In genomic region chr6:169256518-169256917, GRCh38 we compare ENCODE assay signal across 39 cellular contexts. TPM values are rescaled to one million over a fixed set of nuclear protein-coding genes. Genes with fewer than 3 reads are reported as not detected.
"Had no signal": no experiment of that assay in that cellular context is flagged by ENCODE, and none has a peak within 500 bp of the region (broad histone marks: within the 10 kb centered on the region; RNA-seq: fewer than 3 reads in every experiment).

No MANE protein-coding gene starts in this region.

- FAIRE-seq: astrocyte had no signal

- DNase-seq: activated effector memory CD4-positive, alpha-beta T cell treated with anti-CD3 and anti-CD28 coated beads, Interleukin-2, amount 50 U/mL, for 16 hours; activated effector memory CD4-positive, alpha-beta T cell treated with Interleukin-2 at 50 U/mL for 16 hours; activated gamma-delta T cell; activated gamma-delta T cell treated with Interleukin-2 at 50 U/mL for 16 hours; activated naive CD4-positive, alpha-beta T cell; activated naive CD4-positive, alpha-beta T cell treated with anti-CD3 and anti-CD28 coated beads for 36 hours; activated naive CD4-positive, alpha-beta T cell treated with anti-CD3 and anti-CD28 coated beads, Interleukin-2, amount 10 ng/mL, durations not matched to agents 7 days and 5 days; activated naive CD4-positive, alpha-beta T cell treated with anti-CD3 and anti-CD28 coated beads, Interleukin-2, amount 50 U/mL, for 16 hours; activated naive CD4-positive, alpha-beta T cell treated with Interleukin-2 at 50 U/mL for 16 hours; activated naive CD8-positive, alpha-beta T cell treated with anti-CD3 and anti-CD28 coated beads for 36 hours; activated naive CD8-positive, alpha-beta T cell treated with anti-CD3 and anti-CD28 coated beads, Interleukin-2, amount 10 ng/mL, durations not matched to agents 7 days and 5 days; activated naive CD8-positive, alpha-beta T cell treated with anti-CD3 and anti-CD28 coated beads, Interleukin-2, amount 50 U/mL, for 24 hours; activated T-cell treated with anti-CD3 and anti-CD28 coated beads for 4 hours; activated T-cell treated with anti-CD3 and anti-CD28 coated beads, Interleukin-2, amount 50 U/mL, for 1 hour; activated T-cell treated with anti-CD3 and anti-CD28 coated beads, Interleukin-2, amount 50 U/mL, for 24 hours; activated T-cell treated with anti-CD3 and anti-CD28 coated beads, Interleukin-2, amount 50 U/mL, for 4 hours; activated T-cell treated with anti-CD3 and anti-CD28 coated beads, Interleukin-2, amount 50 U/mL, for 48 hours; activated T-cell treated with anti-CD3 and anti-CD28 coated beads, Interleukin-2, amount 50 U/mL, for 72 hours; amniotic stem cell; amygdala; anterior cingulate cortex; body of pancreas; brain microvascular endothelial cell; caudate nucleus; central memory CD4-positive, alpha-beta T cell; cerebellar nuclear complex had no signal

- H3K27ac Mint-ChIP-seq: activated naive CD4-positive, alpha-beta T cell treated with anti-CD3 and anti-CD28 coated beads for 36 hours; activated naive CD4-positive, alpha-beta T cell treated with anti-CD3 and anti-CD28 coated beads, Interleukin-2, amount 10 ng/mL, durations not matched to agents 7 days and 5 days; activated naive CD4-positive, alpha-beta T cell treated with anti-CD3 and anti-CD28 coated beads, Interleukin-2, amount 50 U/mL, for 24 hours; activated naive CD4-positive, alpha-beta T cell treated with anti-CD3 and anti-CD28 coated beads, Interleukin-2, amount 50 U/mL, for 72 hours; activated naive CD8-positive, alpha-beta T cell; activated naive CD8-positive, alpha-beta T cell treated with anti-CD3 and anti-CD28 coated beads for 36 hours; activated naive CD8-positive, alpha-beta T cell treated with anti-CD3 and anti-CD28 coated beads, Interleukin-2, amount 10 ng/mL, durations not matched to agents 7 days and 5 days; activated naive CD8-positive, alpha-beta T cell treated with anti-CD3 and anti-CD28 coated beads, Interleukin-2, amount 50 U/mL, for 24 hours; activated T-cell treated with anti-CD3 and anti-CD28 coated beads, Interleukin-2, amount 50 U/mL, for 24 hours; activated T-cell treated with anti-CD3 and anti-CD28 coated beads, Interleukin-2, amount 50 U/mL, for 72 hours; activated T-helper 1 cell treated with anti-CD3 and anti-CD28 coated beads, Interleukin-12 subunit alpha, Interleukin-12 subunit beta, Interleukin-2, Interleukin-4 antibody, amounts not matched to agents 30 ng/mL and 10 ng/mL and 1 ng/mL, durations not matched to agents 14 hours and 24 hours and 36 hours; activated T-helper 17 cell treated with anti-CD3 and anti-CD28 coated beads, Interleukin-2, amount 50 U/mL, for 72 hours; activated T-helper 2 cell treated with anti-CD3 and anti-CD28 coated beads, Interferon-gamma antibody, Interleukin-2, Interleukin-4, amounts not matched to agents 10 μg/mL and 5 μg/mL and 100 μg/mL, durations not matched to agents 14 hours and 24 hours and 36 hours; brain had no signal

- H3K9me3 ChIP-seq: adrenal gland, ascending aorta, body of pancreas, breast epithelium had no signal

- H3K4me3 ChIP-seq: adrenal gland, ascending aorta, body of pancreas, breast epithelium, cardiac muscle cell had no signal

- H3K27me3 ChIP-seq: ascending aorta, brain microvascular endothelial cell had no signal

- H3K4me3 Mint-ChIP-seq: activated naive CD4-positive, alpha-beta T cell treated with anti-CD3 and anti-CD28 coated beads for 36 hours; activated naive CD4-positive, alpha-beta T cell treated with anti-CD3 and anti-CD28 coated beads, Interleukin-2, amount 10 ng/mL, durations not matched to agents 7 days and 5 days; activated naive CD4-positive, alpha-beta T cell treated with anti-CD3 and anti-CD28 coated beads, Interleukin-2, amount 50 U/mL, for 24 hours; activated naive CD8-positive, alpha-beta T cell; activated naive CD8-positive, alpha-beta T cell treated with anti-CD3 and anti-CD28 coated beads for 36 hours; activated naive CD8-positive, alpha-beta T cell treated with anti-CD3 and anti-CD28 coated beads, Interleukin-2, amount 10 ng/mL, durations not matched to agents 7 days and 5 days; activated naive CD8-positive, alpha-beta T cell treated with anti-CD3 and anti-CD28 coated beads, Interleukin-2, amount 50 U/mL, for 24 hours; activated T-cell treated with anti-CD3 and anti-CD28 coated beads, Interleukin-2, amount 50 U/mL, for 24 hours; activated T-cell treated with anti-CD3 and anti-CD28 coated beads, Interleukin-2, amount 50 U/mL, for 4 hours; activated T-cell treated with anti-CD3 and anti-CD28 coated beads, Interleukin-2, amount 50 U/mL, for 72 hours; activated T-helper 1 cell treated with anti-CD3 and anti-CD28 coated beads, Interleukin-12 subunit alpha, Interleukin-12 subunit beta, Interleukin-2, Interleukin-4 antibody, amounts not matched to agents 30 ng/mL and 10 ng/mL and 1 ng/mL, durations not matched to agents 14 hours and 24 hours and 36 hours; activated T-helper 17 cell treated with anti-CD3 and anti-CD28 coated beads, Interleukin-2, amount 50 U/mL, for 72 hours; brain; central memory CD8-positive, alpha-beta T cell had no signal

- H3K36me3 Mint-ChIP-seq: activated naive CD4-positive, alpha-beta T cell treated with anti-CD3 and anti-CD28 coated beads, Interleukin-2, amount 10 ng/mL, durations not matched to agents 7 days and 5 days; activated naive CD4-positive, alpha-beta T cell treated with anti-CD3 and anti-CD28 coated beads, Interleukin-2, amount 50 U/mL, for 24 hours; activated naive CD4-positive, alpha-beta T cell treated with anti-CD3 and anti-CD28 coated beads, Interleukin-2, amount 50 U/mL, for 72 hours; activated naive CD8-positive, alpha-beta T cell; activated naive CD8-positive, alpha-beta T cell treated with anti-CD3 and anti-CD28 coated beads for 36 hours; activated naive CD8-positive, alpha-beta T cell treated with anti-CD3 and anti-CD28 coated beads, Interleukin-2, amount 10 ng/mL, durations not matched to agents 7 days and 5 days; brain had no signal

- H3K9me3 Mint-ChIP-seq: activated naive CD4-positive, alpha-beta T cell treated with anti-CD3 and anti-CD28 coated beads for 36 hours; activated naive CD4-positive, alpha-beta T cell treated with anti-CD3 and anti-CD28 coated beads, Interleukin-2, amount 10 ng/mL, durations not matched to agents 7 days and 5 days; activated naive CD4-positive, alpha-beta T cell treated with anti-CD3 and anti-CD28 coated beads, Interleukin-2, amount 50 U/mL, for 24 hours; activated naive CD4-positive, alpha-beta T cell treated with anti-CD3 and anti-CD28 coated beads, Interleukin-2, amount 50 U/mL, for 72 hours; activated naive CD8-positive, alpha-beta T cell treated with anti-CD3 and anti-CD28 coated beads for 36 hours; activated naive CD8-positive, alpha-beta T cell treated with anti-CD3 and anti-CD28 coated beads, Interleukin-2, amount 10 ng/mL, durations not matched to agents 7 days and 5 days; activated naive CD8-positive, alpha-beta T cell treated with anti-CD3 and anti-CD28 coated beads, Interleukin-2, amount 50 U/mL, for 24 hours; activated T-cell treated with anti-CD3 and anti-CD28 coated beads, Interleukin-2, amount 50 U/mL, for 24 hours; activated T-cell treated with anti-CD3 and anti-CD28 coated beads, Interleukin-2, amount 50 U/mL, for 4 hours; activated T-cell treated with anti-CD3 and anti-CD28 coated beads, Interleukin-2, amount 50 U/mL, for 72 hours; activated T-helper 1 cell treated with anti-CD3 and anti-CD28 coated beads, Interleukin-12 subunit alpha, Interleukin-12 subunit beta, Interleukin-2, Interleukin-4 antibody, amounts not matched to agents 30 ng/mL and 10 ng/mL and 1 ng/mL, durations not matched to agents 14 hours and 24 hours and 36 hours; activated T-helper 17 cell treated with anti-CD3 and anti-CD28 coated beads, Interleukin-2, amount 50 U/mL, for 72 hours; activated T-helper 2 cell treated with anti-CD3 and anti-CD28 coated beads, Interferon-gamma antibody, Interleukin-2, Interleukin-4, amounts not matched to agents 10 μg/mL and 5 μg/mL and 100 μg/mL, durations not matched to agents 14 hours and 24 hours and 36 hours; central memory CD8-positive, alpha-beta T cell had no signal

- H3K4me1 ChIP-seq: adrenal gland, breast epithelium had no signal

- H3K36me3 ChIP-seq: adrenal gland, ascending aorta, breast epithelium, cardiac muscle cell had no signal

- H3K27ac ChIP-seq: adrenal gland, ascending aorta, body of pancreas, brain microvascular endothelial cell, breast epithelium, cardiac muscle cell had no signal

- H3K4me1 Mint-ChIP-seq: activated naive CD4-positive, alpha-beta T cell treated with anti-CD3 and anti-CD28 coated beads, Interleukin-2, amount 10 ng/mL, durations not matched to agents 7 days and 5 days had no signal

RNA-seq across cellular contexts. Expression of gene THBS2, which starts 2.9 kb away (rescaled TPM):
- total RNA-seq: activated naive CD4-positive, alpha-beta T cell treated with anti-CD3 and anti-CD28 coated beads for 36 hours; activated naive CD4-positive, alpha-beta T cell treated with anti-CD3 and anti-CD28 coated beads, Interleukin-2, amount 50 U/mL, for 72 hours; activated naive CD8-positive, alpha-beta T cell treated with anti-CD3 and anti-CD28 coated beads for 36 hours; activated naive CD8-positive, alpha-beta T cell treated with anti-CD3 and anti-CD28 coated beads, Interleukin-2, amount 10 ng/mL, durations not matched to agents 7 days and 5 days; activated T-cell treated with anti-CD3 and anti-CD28 coated beads, Interleukin-2, amount 50 U/mL, for 72 hours; activated T-helper 1 cell treated with anti-CD3 and anti-CD28 coated beads, Interleukin-12 subunit alpha, Interleukin-12 subunit beta, Interleukin-2, Interleukin-4 antibody, amounts not matched to agents 30 ng/mL and 10 ng/mL and 1 ng/mL, durations not matched to agents 14 hours and 24 hours and 36 hours; activated T-helper 17 cell treated with anti-CD3 and anti-CD28 coated beads, Interleukin-2, amount 50 U/mL, for 72 hours; activated T-helper 2 cell treated with anti-CD3 and anti-CD28 coated beads, Interferon-gamma antibody, Interleukin-2, Interleukin-4, amounts not matched to agents 10 μg/mL and 5 μg/mL and 100 μg/mL, durations not matched to agents 14 hours and 24 hours and 36 hours had no signal
